In genomic region chr6:164690702-164691500, GRCh38 we compare ENCODE assay signal across 24 cellular contexts.
"Had no signal": no experiment of that assay in that cellular context is flagged by ENCODE, and none has a peak within 500 bp of the region (broad histone marks: within the 10 kb centered on the region; RNA-seq: fewer than 3 reads in every experiment).

No MANE protein-coding gene starts in this region.

- H3K36me3 Mint-ChIP-seq: activated naive CD8-positive, alpha-beta T cell treated with anti-CD3 and anti-CD28 coated beads, Interleukin-2, amount 10 ng/mL, durations not matched to agents 7 days and 5 days; WTC11 had no signal

- H3K27ac ChIP-seq: adrenal gland, breast epithelium, PC-9 had no signal

- H3K27me3 Mint-ChIP-seq: activated naive CD8-positive, alpha-beta T cell treated with anti-CD3 and anti-CD28 coated beads, Interleukin-2, amount 10 ng/mL, durations not matched to agents 7 days and 5 days had no signal

- H3K4me3 ChIP-seq: adrenal gland, breast epithelium, PC-9 had no signal

- H3K4me2 ChIP-seq: PC-9 had no signal

- H3K4me1 ChIP-seq: adrenal gland, breast epithelium had no signal

- H2AFZ ChIP-seq: PC-9 had no signal

- DNase-seq: activated CD4-positive, alpha-beta T cell treated with anti-CD3 and anti-CD28 coated beads for 48 hours; activated CD4-positive, alpha-beta T cell treated with anti-CD3 and anti-CD28 coated beads, Interleukin-2, amount 50 U/mL, for 4 hours; activated CD4-positive, CD25-positive, alpha-beta regulatory T cell treated with anti-CD3 and anti-CD28 coated beads, Interleukin-2, amount 50 U/mL, for 72 hours; activated CD8-positive, alpha-beta memory T cell treated with anti-CD3 and anti-CD28 coated beads, Interleukin-2, amount 50 U/mL, for 48 hours; activated CD8-positive, alpha-beta T cell treated with anti-CD3 and anti-CD28 coated beads, Interleukin-2, amount 10 ng/mL, durations not matched to agents 7 days and 5 days; activated naive CD4-positive, alpha-beta T cell treated with anti-CD3 and anti-CD28 coated beads, Interleukin-2, amount 50 U/mL, for 16 hours; activated naive CD8-positive, alpha-beta T cell treated with anti-CD3 and anti-CD28 coated beads, Interleukin-2, amount 10 ng/mL, durations not matched to agents 7 days and 5 days; activated T-cell treated with anti-CD3 and anti-CD28 coated beads, Interleukin-2, amount 50 U/mL, for 1 hour; adrenal gland; central memory CD4-positive, alpha-beta T cell; Karpas-422; NCI-H1048; NCI-H1417; NCI-H1930; NCI-H2171 treated with DMSO at 0.1 percent for 48 hours; NCI-H345; NCI-H510A; NCI-H526 treated with DMSO at 0.1 percent for 48 hours; NCI-H82; PC-9; SHP77 treated with DMSO at 0.1 percent for 48 hours had no signal

- H3K4me3 Mint-ChIP-seq: activated CD8-positive, alpha-beta T cell treated with anti-CD3 and anti-CD28 coated beads, Interleukin-2, amount 10 ng/mL, durations not matched to agents 7 days and 5 days; activated naive CD8-positive, alpha-beta T cell treated with anti-CD3 and anti-CD28 coated beads, Interleukin-2, amount 10 ng/mL, durations not matched to agents 7 days and 5 days; T-helper 1 cell treated with Interleukin-12 subunit alpha and Interleukin-12 subunit beta and Interleukin-4 antibody, amounts not matched to agents 30 μg/mL and 1 μg/mL, for 36 hours; WTC11 had no signal

- H3K36me3 ChIP-seq: adrenal gland, breast epithelium had no signal

- H3K27me3 ChIP-seq: adrenal gland, breast epithelium had no signal

- H3K9me3 ChIP-seq: adrenal gland, breast epithelium had no signal

- H3K27ac Mint-ChIP-seq: activated CD8-positive, alpha-beta T cell treated with anti-CD3 and anti-CD28 coated beads, Interleukin-2, amount 10 ng/mL, durations not matched to agents 7 days and 5 days; activated naive CD8-positive, alpha-beta T cell treated with anti-CD3 and anti-CD28 coated beads, Interleukin-2, amount 10 ng/mL, durations not matched to agents 7 days and 5 days; T-helper 1 cell treated with Interleukin-12 subunit alpha and Interleukin-12 subunit beta and Interleukin-4 antibody, amounts not matched to agents 30 μg/mL and 1 μg/mL, for 36 hours; WTC11 had no signal

- H3K4me1 Mint-ChIP-seq: activated naive CD8-positive, alpha-beta T cell treated with anti-CD3 and anti-CD28 coated beads, Interleukin-2, amount 10 ng/mL, durations not matched to agents 7 days and 5 days had no signal
